In genomic region chr1:151529211-151529702, GRCh38 we compare ENCODE assay signal across 1 cellular context.
TF ChIP-seq lines count a peak whose summit lies in the region.

No MANE protein-coding gene starts in this region.

TF ChIP-seq in K562, 482 proteins besides CTCF, POLR2A, EP300 and RAD21:
- no peak for TF ChIP-seq MAFK (IDR thresholded peaks at IDR 0.05; ENCODE audit: low read length)
- TF ChIP-seq ATF6 (CRISPR knock-in tag; IDR thresholded peaks at IDR 0.05) = no peak
- TF ChIP-seq ZNF398 (CRISPR knock-in tag; IDR thresholded peaks at IDR 0.05) = no peak
- no peak for TF ChIP-seq SFPQ (IDR thresholded peaks at IDR 0.05; ENCODE audit: low read depth, low read length)
- TF ChIP-seq FOXA3 (CRISPR knock-in tag; conservative IDR thresholded peaks at IDR 0.05 in 1 of 2, IDR thresholded peaks at IDR 0.05 in 1 of 2) = no peak
- no peak for TF ChIP-seq GTF2F1 (IDR thresholded peaks at IDR 0.05; ENCODE audit: low read depth, low read length)
TF ChIP-seq in K562: peak in this region for 0.
